Comparison of ENCODE assay signal across 1 cellular context in genomic region chr16:49674255-49674980, GRCh38.
TF ChIP-seq lines count a peak whose summit lies in the region.

No MANE protein-coding gene starts in this region.

TF ChIP-seq in WTC11, 78 proteins besides CTCF, POLR2A, EP300 and RAD21 (continued from another document):
- TF ChIP-seq HMGXB4 (CRISPR knock-in tag; IDR thresholded peaks at IDR 0.05) = no peak
TF ChIP-seq in WTC11: peak in this region for 0.
